24 cellular contexts compared by ENCODE assay signal in the genomic region with DNA sequence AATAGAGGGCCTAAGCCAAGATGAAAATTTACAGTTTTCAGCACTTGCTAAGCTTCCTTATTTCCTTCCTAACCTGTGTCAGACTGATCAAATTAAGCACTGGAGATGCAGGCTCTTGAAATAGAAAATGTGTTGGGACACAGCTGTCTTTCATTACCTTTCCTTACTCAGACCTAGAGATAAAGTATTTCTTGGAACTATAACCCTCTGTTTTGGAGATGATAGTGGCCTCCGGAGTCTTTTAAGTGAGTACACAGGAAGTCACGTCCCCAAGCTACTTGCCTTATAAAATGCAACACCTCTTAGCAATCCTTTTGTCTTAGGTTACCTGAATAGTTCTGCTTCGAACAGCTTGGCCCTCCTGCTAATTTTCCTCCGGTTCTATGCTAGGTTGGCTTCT.
"Had no signal": no experiment of that assay in that cellular context is flagged by ENCODE, and none has a peak within 500 bp of the region (broad histone marks: within the 10 kb centered on the region; RNA-seq: fewer than 3 reads in every experiment).

No MANE protein-coding gene starts in this region.

- H3K9me3 Mint-ChIP-seq: activated naive CD4-positive, alpha-beta T cell treated with anti-CD3 and anti-CD28 coated beads for 36 hours; activated T-cell treated with anti-CD3 and anti-CD28 coated beads, Interleukin-2, amount 50 U/mL, for 24 hours; dendritic cell treated with granulocyte-macrophage colony-stimulating factor and Interleukin-4, amounts not matched to agents 40 ng/mL and 50 ng/mL, for 4 days had no signal

- H3K4me3 ChIP-seq: adrenal gland, ascending aorta, lower lobe of right lung, mucosa of descending colon, thoracic aorta, upper lobe of left lung had no signal

- H3K4me1 ChIP-seq: adrenal gland, ascending aorta, lower lobe of right lung, upper lobe of left lung had no signal

- H3K27me3 ChIP-seq: adrenal gland, ascending aorta, brain microvascular endothelial cell, upper lobe of left lung had no signal

- H3K9me3 ChIP-seq: ascending aorta, lower lobe of right lung, mucosa of descending colon, thoracic aorta, upper lobe of left lung had no signal

- ATAC-seq: lower lobe of right lung; mucosa of descending colon; sciatic nerve; stimulated activated naive B cell treated with anti-CD40 and anti-IgM and Interleukin-4, amounts not matched to agents 10 μg/mL and 1 μg/mL and 100 μg/mL, for 72 hours had no signal

- H3K27me3 Mint-ChIP-seq: activated T-cell treated with anti-CD3 and anti-CD28 coated beads, Interleukin-2, amount 50 U/mL, for 24 hours; dendritic cell treated with granulocyte-macrophage colony-stimulating factor and Interleukin-4, amounts not matched to agents 40 ng/mL and 50 ng/mL, for 4 days had no signal

- H3K36me3 ChIP-seq: adrenal gland, ascending aorta, brain microvascular endothelial cell, lower lobe of right lung, thoracic aorta, upper lobe of left lung had no signal

- H3K4me1 Mint-ChIP-seq: neural crest cell; stimulated activated naive B cell treated with anti-CD40 and anti-IgM and Interleukin-4, amounts not matched to agents 10 μg/mL and 1 μg/mL and 100 μg/mL, for 72 hours had no signal

- H3K27ac Mint-ChIP-seq: activated naive CD4-positive, alpha-beta T cell treated with anti-CD3 and anti-CD28 coated beads for 36 hours; activated T-cell treated with anti-CD3 and anti-CD28 coated beads, Interleukin-2, amount 50 U/mL, for 24 hours; dendritic cell treated with granulocyte-macrophage colony-stimulating factor and Interleukin-4, amounts not matched to agents 40 ng/mL and 50 ng/mL, for 4 days; stimulated activated naive B cell treated with anti-CD40 and anti-IgM and Interleukin-4, amounts not matched to agents 10 μg/mL and 1 μg/mL and 100 μg/mL, for 72 hours had no signal

- DNase-seq: activated CD4-positive, alpha-beta T cell treated with anti-CD3 and anti-CD28 coated beads for 4 hours; activated CD8-positive, alpha-beta memory T cell treated with anti-CD3 and anti-CD28 coated beads for 24 hours; activated CD8-positive, alpha-beta memory T cell treated with anti-CD3 and anti-CD28 coated beads, Interleukin-2, amount 50 U/mL, for 4 hours; activated effector memory CD4-positive, alpha-beta T cell treated with Interleukin-2 at 50 U/mL for 16 hours; activated naive CD4-positive, alpha-beta T cell treated with anti-CD3 and anti-CD28 coated beads for 36 hours; activated T-cell treated with anti-CD3 and anti-CD28 coated beads, Interleukin-2, amount 50 U/mL, for 24 hours; adrenal gland; brain microvascular endothelial cell; caudate nucleus; effector CD4-positive, alpha-beta T cell; foreskin melanocyte; kidney; lower lobe of right lung; mucosa of descending colon; small intestine; stimulated activated CD8-positive, alpha-beta memory T cell treated with anti-CD3 and anti-CD28 coated beads, Interleukin-4, amount 100 ng/mL, for 48 hours; stimulated activated naive B cell treated with anti-CD40 and anti-IgM and Interleukin-4, amounts not matched to agents 10 μg/mL and 1 μg/mL and 100 μg/mL, for 72 hours; T-helper 9 cell; upper lobe of left lung had no signal

- H3K4me3 Mint-ChIP-seq: activated naive CD4-positive, alpha-beta T cell treated with anti-CD3 and anti-CD28 coated beads for 36 hours; activated T-cell treated with anti-CD3 and anti-CD28 coated beads, Interleukin-2, amount 50 U/mL, for 24 hours; dendritic cell treated with granulocyte-macrophage colony-stimulating factor and Interleukin-4, amounts not matched to agents 40 ng/mL and 50 ng/mL, for 4 days; neural crest cell; stimulated activated naive B cell treated with anti-CD40 and anti-IgM and Interleukin-4, amounts not matched to agents 10 μg/mL and 1 μg/mL and 100 μg/mL, for 72 hours had no signal

- H3K27ac ChIP-seq: adrenal gland, ascending aorta, brain microvascular endothelial cell, lower lobe of right lung, thoracic aorta, upper lobe of left lung had no signal
